In genomic region chr9:26413625-26414024, GRCh38 we compare ENCODE assay signal across 17 cellular contexts.
"Had no signal": no experiment of that assay in that cellular context is flagged by ENCODE, and none has a peak within 500 bp of the region (broad histone marks: within the 10 kb centered on the region; RNA-seq: fewer than 3 reads in every experiment).

No MANE protein-coding gene starts in this region.

- H3K9me3 ChIP-seq: left lung, mucosa of descending colon, prostate gland, right atrium auricular region, thoracic aorta, tibial nerve, upper lobe of left lung had no signal

- H3K36me3 ChIP-seq: left lung, prostate gland, right atrium auricular region, thoracic aorta, tibial nerve, upper lobe of left lung had no signal

- H3K4me1 ChIP-seq: left lung, prostate gland, right atrium auricular region, tibial nerve, upper lobe of left lung had no signal

- H3K4me3 ChIP-seq: left lung, mucosa of descending colon, prostate gland, right atrium auricular region, smooth muscle cell, thoracic aorta, tibial nerve, upper lobe of left lung had no signal

- H3K27me3 ChIP-seq: left lung, right atrium auricular region, tibial nerve, upper lobe of left lung had no signal

- DNase-seq: cortex of kidney; effector memory CD8-positive, alpha-beta T cell; kidney; left lung; mesenchymal stem cell; mucosa of descending colon; naive B cell; stimulated activated CD4-positive, alpha-beta T cell treated with anti-CD3 and anti-CD28 coated beads, Interleukin-12 subunit alpha, Interleukin-12 subunit beta, amount 100 ng/mL, for 4 hours; stimulated activated CD4-positive, alpha-beta T cell treated with anti-CD3 and anti-CD28 coated beads, Interleukin-4, amount 100 ng/mL, for 4 hours; stimulated activated naive CD8-positive, alpha-beta T cell treated with anti-CD3 and anti-CD28 coated beads, Interleukin-15, Interleukin-2, amounts not matched to agents 100 U/mL and 50 U/mL, for 24 hours; substantia nigra; upper lobe of left lung had no signal
